21 cellular contexts compared by ENCODE assay signal in genomic region chr3:73599605-73600004, GRCh38. TPM values are rescaled to one million over a fixed set of nuclear protein-coding genes. Genes with fewer than 3 reads are reported as not detected.
"Had no signal": no experiment of that assay in that cellular context is flagged by ENCODE, and none has a peak within 500 bp of the region (broad histone marks: within the 10 kb centered on the region; RNA-seq: fewer than 3 reads in every experiment).

No MANE protein-coding gene starts in this region.

- H3K27ac Mint-ChIP-seq: activated B cell treated with CpG ODN at 0.5 μM for 24 hours; activated CD4-positive, alpha-beta T cell treated with anti-CD3 and anti-CD28 coated beads for 36 hours; activated naive CD8-positive, alpha-beta T cell treated with anti-CD3 and anti-CD28 coated beads for 36 hours; endodermal cell; natural killer cell; stimulated activated naive CD8-positive, alpha-beta T cell treated with anti-CD3 and anti-CD28 coated beads, Interleukin-15, amount 100 ng/mL, for 72 hours had no signal

- DNase-seq: activated B cell treated with CpG ODN at 0.5 μM for 24 hours; activated CD4-positive, alpha-beta T cell treated with anti-CD3 and anti-CD28 coated beads for 36 hours; activated CD4-positive, alpha-beta T cell treated with anti-CD3 and anti-CD28 coated beads, Interleukin-2, amount 50 U/mL, for 4 hours; activated naive CD4-positive, alpha-beta T cell treated with Interleukin-2 at 50 U/mL for 16 hours; activated naive CD8-positive, alpha-beta T cell treated with anti-CD3 and anti-CD28 coated beads for 36 hours; activated T-cell treated with anti-CD3 and anti-CD28 coated beads, Interleukin-2, amount 50 U/mL, for 48 hours; amniotic stem cell; cortex of kidney; endodermal cell; natural killer cell; ovary; right cardiac atrium; stimulated activated CD4-positive, alpha-beta T cell treated with anti-CD3 and anti-CD28 coated beads, Interleukin-1b, Interleukin-23, amount 100 ng/mL, for 48 hours; stimulated activated naive CD8-positive, alpha-beta T cell treated with anti-CD3 and anti-CD28 coated beads, Interleukin-15, amount 100 ng/mL, for 72 hours; T-helper 9 cell; testis had no signal

- H3K36me3 Mint-ChIP-seq: activated naive CD8-positive, alpha-beta T cell treated with anti-CD3 and anti-CD28 coated beads for 36 hours; natural killer cell had no signal

- H3K9me3 ChIP-seq: ovary, prostate gland, testis had no signal

- H3K36me3 ChIP-seq: ovary, prostate gland had no signal

- H3K27ac ChIP-seq: ovary, testis had no signal

- H3K4me3 Mint-ChIP-seq: activated B cell treated with CpG ODN at 0.5 μM for 24 hours; activated CD4-positive, alpha-beta T cell treated with anti-CD3 and anti-CD28 coated beads for 36 hours; activated naive CD8-positive, alpha-beta T cell treated with anti-CD3 and anti-CD28 coated beads for 36 hours; endodermal cell; natural killer cell; stimulated activated naive CD8-positive, alpha-beta T cell treated with anti-CD3 and anti-CD28 coated beads, Interleukin-15, amount 100 ng/mL, for 72 hours had no signal

- H3K27me3 Mint-ChIP-seq: activated B cell treated with CpG ODN at 0.5 μM for 24 hours; activated CD4-positive, alpha-beta T cell treated with anti-CD3 and anti-CD28 coated beads for 36 hours; stimulated activated naive CD8-positive, alpha-beta T cell treated with anti-CD3 and anti-CD28 coated beads, Interleukin-15, amount 100 ng/mL, for 72 hours had no signal

- H3K4me1 Mint-ChIP-seq: activated B cell treated with CpG ODN at 0.5 μM for 24 hours; activated CD4-positive, alpha-beta T cell treated with anti-CD3 and anti-CD28 coated beads for 36 hours; activated naive CD8-positive, alpha-beta T cell treated with anti-CD3 and anti-CD28 coated beads for 36 hours; natural killer cell; stimulated activated naive CD8-positive, alpha-beta T cell treated with anti-CD3 and anti-CD28 coated beads, Interleukin-15, amount 100 ng/mL, for 72 hours had no signal

- H3K9me3 Mint-ChIP-seq: activated B cell treated with CpG ODN at 0.5 μM for 24 hours; activated naive CD8-positive, alpha-beta T cell treated with anti-CD3 and anti-CD28 coated beads for 36 hours; endodermal cell; stimulated activated naive CD8-positive, alpha-beta T cell treated with anti-CD3 and anti-CD28 coated beads, Interleukin-15, amount 100 ng/mL, for 72 hours had no signal

- ATAC-seq: activated CD4-positive, alpha-beta T cell treated with anti-CD3 and anti-CD28 coated beads for 36 hours; left lobe of liver; natural killer cell; stimulated activated naive CD8-positive, alpha-beta T cell treated with anti-CD3 and anti-CD28 coated beads, Interleukin-15, amount 100 ng/mL, for 72 hours had no signal

- H3K27me3 ChIP-seq: ovary, testis had no signal

- H3K4me3 ChIP-seq: lung, ovary, prostate gland, testis had no signal

RNA-seq across cellular contexts. Expression of gene PDZRN3, which starts 25.1 kb away (rescaled TPM):
- total RNA-seq: activated B cell treated with CpG ODN at 0.5 μM for 24 hours; activated CD4-positive, alpha-beta T cell treated with anti-CD3 and anti-CD28 coated beads for 36 hours; activated CD8-positive, alpha-beta memory T cell treated with anti-CD3 and anti-CD28 coated beads for 36 hours; activated naive CD8-positive, alpha-beta T cell treated with anti-CD3 and anti-CD28 coated beads for 36 hours; natural killer cell; T-helper 1 cell treated with Interleukin-12 subunit alpha and Interleukin-12 subunit beta and Interleukin-4 antibody, amounts not matched to agents 30 ng/mL and 1 ng/mL, for 36 hours had no signal
